22 cellular contexts compared by ENCODE assay signal in genomic region chr17:27539152-27539551, GRCh38.
A peak's percentile ranks its signal among the peaks of the same experiment; 100 is the strongest.
DNase-seq lines count a peak whose midpoint lies in the region; ATAC-seq and TF ChIP-seq lines count a peak whose summit lies in the region.
"Had no signal": no experiment of that assay in that cellular context is flagged by ENCODE, and none has a peak within 500 bp of the region (broad histone marks: within the 10 kb centered on the region; RNA-seq: fewer than 3 reads in every experiment).

No MANE protein-coding gene starts in this region.

- peaks cover 2% of the 10 kb centered on the region for H3K27me3 Mint-ChIP-seq in GM23338 (ENCODE audit: insufficient read depth, low read depth, poor library complexity)
- H3K27me3 Mint-ChIP-seq: activated naive CD8-positive, alpha-beta T cell; activated T-helper 17 cell treated with anti-CD3 and anti-CD28 coated beads, Interleukin-2, amount 50 U/mL, for 72 hours; natural killer cell treated with Interleukin-12 subunit alpha and Interleukin-12 subunit beta and Interleukin-15 and Interleukin-18, amount 100 ng/mL, for 72 hours; T-helper 17 cell had no signal

- POLR2A ChIA-PET in HEK293T (lab: Yijun Ruan, JAX), result interaction anchor here (1.3 kb wide), 1 partner anchor 21 kb away, joined by 4 read pairs; no protein-coding TSS in a partner anchor

- H2AFZ ChIP-seq in osteoblast (ENCODE audit: low read length) (no peak overlapping the region), GM23338 (no peak overlapping the region)

- TF ChIP-seq CTCF in coronary artery (IDR thresholded peaks at IDR 0.05) (no peak), osteoblast (IDR thresholded peaks at IDR 0.05; ENCODE audit: extremely low read depth, low read depth, low read length) (no peak), tibial nerve (IDR thresholded peaks at IDR 0.05) (no peak), GM23338 (conservative IDR thresholded peaks at IDR 0.05; ENCODE audit: low read depth in 2 of 2) (no peak)

- no peaks in the 10 kb centered on the region; the same call in 2 of the 3 replicates for H3K36me3 Mint-ChIP-seq in GM23338 (ENCODE audit: low read depth)
- H3K36me3 Mint-ChIP-seq: activated naive CD8-positive, alpha-beta T cell; mesothelial cell of epicardium; natural killer cell treated with Interleukin-12 subunit alpha and Interleukin-12 subunit beta and Interleukin-15 and Interleukin-18, amount 100 ng/mL, for 72 hours had no signal

- no peaks in the 10 kb centered on the region for H3K79me2 ChIP-seq in osteoblast (ENCODE audit: insufficient read depth, low read length)
- H3K79me2 ChIP-seq in GM23338 (replicated peaks; ENCODE audit: insufficient read depth), result peaks cover 91% of the 10 kb centered on the region

- H3K9me3 Mint-ChIP-seq in GM23338, result no peaks in the 10 kb centered on the region
- H3K9me3 Mint-ChIP-seq: activated T-helper 17 cell treated with anti-CD3 and anti-CD28 coated beads, Interleukin-2, amount 50 U/mL, for 72 hours; mesothelial cell of epicardium; natural killer cell treated with Interleukin-12 subunit alpha and Interleukin-12 subunit beta and Interleukin-15 and Interleukin-18, amount 100 ng/mL, for 72 hours had no signal

- H4K20me1 ChIP-seq in osteoblast (ENCODE audit: insufficient read depth, low read length), result peaks cover 8% of the 10 kb centered on the region
- H4K20me1 ChIP-seq in GM23338 (replicated peaks; ENCODE audit: insufficient read depth), result peaks cover 5% of the 10 kb centered on the region

- no peak overlapping the region for H3K4me2 ChIP-seq in osteoblast (ENCODE audit: insufficient read depth, low read length)
- H3K4me2 ChIP-seq in GM23338, result no peak overlapping the region

- no peaks in the 10 kb centered on the region for H3K9me2 ChIP-seq in GM23338 (ENCODE audit: insufficient read depth)

- WGBS in tibial nerve, 2 donors, result 88 to 95% methylated on average over 8 of the region's 8 CpGs

- H3K4me1 ChIP-seq in osteoblast (ENCODE audit: insufficient read depth, low read length) (peaks cover 29% of the 10 kb centered on the region), tibial nerve (peaks cover 0 to 70% (median 56%) of the 10 kb centered on the region in 4 donors), GM23338 (ENCODE audit: insufficient read depth) (peaks cover 6% of the 10 kb centered on the region; the same call in 1 of the 2 replicates)

- peak overlapping the region; percentile 76 to 92 for H3K27ac ChIP-seq in coronary artery
- H3K27ac ChIP-seq in osteoblast (ENCODE audit: low read depth, low read length), result no peak overlapping the region
- H3K27ac ChIP-seq in tibial nerve, result peak overlapping the region in 3 of 4 donors; percentile 48 to 86 (median 57)
- H3K27ac ChIP-seq in GM23338 (ENCODE audit: low read depth), result no peak overlapping the region
- H3K27ac ChIP-seq: testis had no signal

- CTCF ChIA-PET in HEK293T (lab: Yijun Ruan, JAX), result no interaction called here

- DNase-seq in DMS53 treated with DMSO at 0.1 percent for 48 hours (lab: John Stamatoyannopoulos, UW; ENCODE audit: unreplicated experiment), result peak; percentile 39
- no peak for DNase-seq in coronary artery (ENCODE audit: low spot score)
- DNase-seq in osteoblast (ENCODE audit: insufficient read length, low spot score, missing footprints), result peak; percentile 14
- DNase-seq in tibial nerve (ENCODE audit: low spot score in 2 of 2), result no peak
- no peak for DNase-seq in amniotic stem cell (lab: John Stamatoyannopoulos, UW)
- no peak for DNase-seq in GM23338 (ENCODE audit: low spot score)
- DNase-seq in HEK293T (ENCODE audit: extremely low spot score), result no peak
- DNase-seq: activated CD4-positive, alpha-beta T cell treated with anti-CD3 and anti-CD28 coated beads for 4 hours; cortex of kidney; DMS 273 treated with DMSO at 0.1 percent for 48 hours; MV-4-11; NCI-H1694; NCI-H2171 treated with DMSO at 0.1 percent for 48 hours; NCI-H526 treated with DMSO at 0.1 percent for 48 hours; stimulated activated CD4-positive, alpha-beta T cell treated with anti-CD3 and anti-CD28 coated beads, Interleukin-1b, Interleukin-23, amount 100 ng/mL, for 48 hours; T-helper 17 cell; testis had no signal

- peaks cover 30% of the 10 kb centered on the region for H3K4me1 Mint-ChIP-seq in GM23338

- H3K27ac Mint-ChIP-seq in GM23338, result no peak overlapping the region; the same call in 1 of the 2 replicates
- H3K27ac Mint-ChIP-seq: activated naive CD8-positive, alpha-beta T cell; activated T-helper 17 cell treated with anti-CD3 and anti-CD28 coated beads, Interleukin-2, amount 50 U/mL, for 72 hours; mesothelial cell of epicardium had no signal

- no peak for TF ChIP-seq EP300 in tibial nerve (IDR thresholded peaks at IDR 0.05)

- H3K4me3 Mint-ChIP-seq in GM23338, result no peak overlapping the region
- H3K4me3 Mint-ChIP-seq: activated naive CD8-positive, alpha-beta T cell; activated T-helper 17 cell treated with anti-CD3 and anti-CD28 coated beads, Interleukin-2, amount 50 U/mL, for 72 hours; mesothelial cell of epicardium; natural killer cell treated with Interleukin-12 subunit alpha and Interleukin-12 subunit beta and Interleukin-15 and Interleukin-18, amount 100 ng/mL, for 72 hours; T-helper 17 cell had no signal

- H3K4me3 ChIP-seq in coronary artery (no peak overlapping the region), osteoblast (ENCODE audit: insufficient read depth, low read length) (no peak overlapping the region), tibial nerve (no peak overlapping the region), GM23338 (no peak overlapping the region)
- H3K4me3 ChIP-seq: testis had no signal

- no peaks in the 10 kb centered on the region for H3K36me3 ChIP-seq in osteoblast (ENCODE audit: insufficient read depth, low read length)
- H3K36me3 ChIP-seq in tibial nerve, result no peaks in the 10 kb centered on the region
- H3K36me3 ChIP-seq in GM23338 (ENCODE audit: insufficient read depth), result no peaks in the 10 kb centered on the region

- H3K9me3 ChIP-seq in osteoblast (ENCODE audit: low read depth, low read length) (no peaks in the 10 kb centered on the region), tibial nerve (no peaks in the 10 kb centered on the region)
- H3K9me3 ChIP-seq: testis had no signal

- ATAC-seq in GM21723 (IDR thresholded peaks at IDR 0.05; ENCODE audit: unreplicated experiment) (no peak), GM23338 (no peak)
- ATAC-seq: activated T-helper 17 cell treated with anti-CD3 and anti-CD28 coated beads, Interleukin-2, amount 50 U/mL, for 72 hours; natural killer cell treated with Interleukin-12 subunit alpha and Interleukin-12 subunit beta and Interleukin-15 and Interleukin-18, amount 100 ng/mL, for 72 hours; T-helper 17 cell had no signal

- H3F3A ChIP-seq in GM23338 (replicated peaks; ENCODE audit: low read depth), result no peaks in the 10 kb centered on the region

- H3K27me3 ChIP-seq in osteoblast (ENCODE audit: insufficient read depth, low read length) (peaks cover 10% of the 10 kb centered on the region), tibial nerve (no peaks in the 10 kb centered on the region), GM23338 (ENCODE audit: insufficient read depth) (no peaks in the 10 kb centered on the region)
- H3K27me3 ChIP-seq: testis had no signal

- no peak for TF ChIP-seq POLR2A in tibial nerve (IDR thresholded peaks at IDR 0.05)

TF ChIP-seq in GM23338, 12 proteins besides CTCF, POLR2A, EP300 and RAD21 (continues in another document):
- TF ChIP-seq ZNF114 (CRISPR knock-in tag; IDR thresholded peaks at IDR 0.05) (no peak), NANOG (IDR thresholded peaks at IDR 0.05; ENCODE audit: borderline replicate concordance) (no peak), CREB1 (CRISPR knock-in tag; IDR thresholded peaks at IDR 0.05; ENCODE audit: low read depth) (no peak)

TF ChIP-seq in HEK293T, 16 proteins besides CTCF, POLR2A, EP300 and RAD21:
- TF ChIP-seq FOXM1 (IDR thresholded peaks at IDR 0.05; ENCODE audit: borderline replicate concordance), result no peak

Comparison
In these comparisons a context has a peak if more than half of its experiments do, and no peak if none do; other contexts are left out.
1. DNase-seq: peak in DMS53 treated with DMSO at 0.1 percent for 48 hours (single experiment) and osteoblast (single experiment); none in coronary artery (single experiment), tibial nerve (0 of 2), amniotic stem cell (single experiment), GM23338 (single experiment) and HEK293T (single experiment).
2. H3K27ac ChIP-seq: peak in coronary artery (2 of 2) and tibial nerve (3 of 4); none in osteoblast (single experiment) and GM23338 (single experiment).